Comparison of ENCODE assay signal across 8 cellular contexts in genomic region chr14:74493343-74494261, GRCh38. TPM values are rescaled to one million over a fixed set of nuclear protein-coding genes. Genes with fewer than 3 reads are reported as not detected.
DNase-seq lines count a peak whose midpoint lies in the region; ATAC-seq and TF ChIP-seq lines count a peak whose summit lies in the region.

A gene with protein sequence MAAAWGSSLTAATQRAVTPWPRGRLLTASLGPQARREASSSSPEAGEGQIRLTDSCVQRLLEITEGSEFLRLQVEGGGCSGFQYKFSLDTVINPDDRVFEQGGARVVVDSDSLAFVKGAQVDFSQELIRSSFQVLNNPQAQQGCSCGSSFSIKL (plus strand): TSS chr14:74493765. CDS start chr14:74493775, 10 bp downstream.

- H3K4me3 Mint-ChIP-seq in GM23338 = peak within 1 kb of the TSS; percentile 94
- H3K4me3 Mint-ChIP-seq in naive thymus-derived CD8-positive, alpha-beta T cell = no peak within 1 kb of the TSS

- peak within 1 kb of the TSS; percentile 91 for H3K4me3 ChIP-seq in DOHH2 (ENCODE audit: low read length)
- peak within 1 kb of the TSS; percentile 90 for H3K4me3 ChIP-seq in GM23338
- H3K4me3 ChIP-seq in fibroblast of lung (replicated peaks in 1 of 4; ENCODE audit: control extremely low read depth in 1 of 4, insufficient read depth in 1 of 4, low read depth in 3 of 4, low read length in 4 of 4) = peak within 1 kb of the TSS; percentile 82 to 100 (median 100)

- H3K36me3 ChIP-seq in DOHH2 (ENCODE audit: control insufficient read depth, low read length) (peaks cover 16% of the 10 kb centered on the region), GM23338 (ENCODE audit: insufficient read depth) (0 out of 2 replicates have a peak, but pooled peaks cover 6% of the 10 kb centered on the region), fibroblast of lung (ENCODE audit: control insufficient read depth, insufficient read depth, low read length) (no peaks in the 10 kb centered on the region)

- H3K27ac ChIP-seq in DOHH2 (ENCODE audit: low read depth, low read length) (peak within 1 kb of the TSS; percentile 29; the same call in 1 of the 2 replicates), GM23338 (ENCODE audit: low read depth) (peak within 1 kb of the TSS; percentile 99), fibroblast of lung (ENCODE audit: insufficient read depth, low read length) (peak within 1 kb of the TSS; percentile 91)

- DNase-seq in GM23338 (ENCODE audit: low spot score) (peak; percentile 99), LHCN-M2 (ENCODE audit: low read depth) (peak; percentile 99), RPMI8226 (peak; percentile 97), fibroblast of lung (ENCODE audit: low read depth in 2 of 2) (peak; percentile 99)
- DNase-seq in activated T-helper 1 cell treated with anti-CD3 and anti-CD28 coated beads, Interleukin-2, amount 50 U/mL, for 16 hours (ENCODE audit: low read depth in 1 of 2, low spot score in 1 of 2) = peak; percentile 99
- DNase-seq in naive thymus-derived CD8-positive, alpha-beta T cell = peak; percentile 93 to 99 (median 99)
- peak; percentile 97 to 99 (median 99) for DNase-seq in stimulated activated naive CD4-positive, alpha-beta T cell (lab: John Stamatoyannopoulos, UW)

- peak within 1 kb of the TSS; percentile 92 for H2AFZ ChIP-seq in GM23338
- H2AFZ ChIP-seq in fibroblast of lung (ENCODE audit: low read length) = peak within 1 kb of the TSS; percentile 90

- POLR2A ChIA-PET in naive thymus-derived CD8-positive, alpha-beta T cell (lab: Charles Lee) = interaction anchor here (0.9 to 1.3 kb wide), 5 partner anchors 8 to 270 kb away, joined by 3 to 4 read pairs (median 3); no protein-coding TSS in a partner anchor

- H3K9ac ChIP-seq in fibroblast of lung (ENCODE audit: insufficient read depth, low read length) = peak within 1 kb of the TSS; percentile 95

- no peaks in the 10 kb centered on the region for H3K9me3 Mint-ChIP-seq in GM23338
- no peaks in the 10 kb centered on the region for H3K9me3 Mint-ChIP-seq in naive thymus-derived CD8-positive, alpha-beta T cell

- H3K4me1 ChIP-seq in DOHH2 (ENCODE audit: control insufficient read depth, low read length) (peaks cover 29% of the 10 kb centered on the region), GM23338 (ENCODE audit: insufficient read depth) (peaks cover 21% of the 10 kb centered on the region), fibroblast of lung (ENCODE audit: control insufficient read depth, extremely low read depth, insufficient read depth, low read length) (peaks cover 10% of the 10 kb centered on the region)

- H3K9me2 ChIP-seq in DOHH2 (replicated peaks; ENCODE audit: control insufficient read depth, low read length) = no peaks in the 10 kb centered on the region
- H3K9me2 ChIP-seq in GM23338 (ENCODE audit: insufficient read depth) = no peaks in the 10 kb centered on the region

- peak; percentile 90 for ATAC-seq in GM23338
- ATAC-seq in naive thymus-derived CD8-positive, alpha-beta T cell = peak; percentile 92 to 93

- H3K79me2 ChIP-seq in DOHH2 (ENCODE audit: control insufficient read depth, low read length) (peaks cover 16% of the 10 kb centered on the region), GM23338 (replicated peaks; ENCODE audit: insufficient read depth) (peaks cover 61% of the 10 kb centered on the region), fibroblast of lung (ENCODE audit: control insufficient read depth, insufficient read depth, low read length) (peaks cover 35% of the 10 kb centered on the region)

- H3K9me3 ChIP-seq in DOHH2 (ENCODE audit: control insufficient read depth, insufficient read depth, low read length) = no peaks in the 10 kb centered on the region
- no peaks in the 10 kb centered on the region for H3K9me3 ChIP-seq in fibroblast of lung (ENCODE audit: control insufficient read depth, insufficient read depth, low read depth, low read length)

- H3K27ac Mint-ChIP-seq in GM23338 = peak within 1 kb of the TSS; percentile 95
- H3K27ac Mint-ChIP-seq in naive thymus-derived CD8-positive, alpha-beta T cell = peak within 1 kb of the TSS in 7 of 10 donors; percentile 85 to 96 (median 95)

- no peaks in the 10 kb centered on the region; the same call in 1 of the 2 replicates for H3F3A ChIP-seq in DOHH2 (ENCODE audit: control insufficient read depth, insufficient read depth)
- H3F3A ChIP-seq in GM23338 (replicated peaks; ENCODE audit: low read depth) = peaks cover 7% of the 10 kb centered on the region

- H3K36me3 Mint-ChIP-seq in GM23338 (ENCODE audit: low read depth) = peaks cover 5% of the 10 kb centered on the region; the same call in 2 of the 3 replicates
- peaks cover 0 to 12% (median 0%) of the 10 kb centered on the region in 3 donors for H3K36me3 Mint-ChIP-seq in naive thymus-derived CD8-positive, alpha-beta T cell

- H3K4me2 ChIP-seq in DOHH2 (ENCODE audit: low read length) = peak within 1 kb of the TSS; percentile 94
- peak within 1 kb of the TSS; percentile 98 for H3K4me2 ChIP-seq in GM23338
- peak within 1 kb of the TSS; percentile 97 for H3K4me2 ChIP-seq in fibroblast of lung (ENCODE audit: extremely low read depth, insufficient read depth, low read length)

- H3K27me3 Mint-ChIP-seq in GM23338 (ENCODE audit: insufficient read depth, low read depth, poor library complexity) = peaks cover 6% of the 10 kb centered on the region
- no peaks in the 10 kb centered on the region for H3K27me3 Mint-ChIP-seq in naive thymus-derived CD8-positive, alpha-beta T cell

- TF ChIP-seq CTCF in DOHH2 (IDR thresholded peaks at IDR 0.05; ENCODE audit: low read depth, low read length, poor library complexity, severe bottlenecking) (no peak), GM23338 (conservative IDR thresholded peaks at IDR 0.05; ENCODE audit: low read depth in 2 of 2) (no peak), fibroblast of lung (conservative IDR thresholded peaks at IDR 0.05 in 1 of 2, IDR thresholded peaks at IDR 0.05 in 1 of 2; ENCODE audit: low read depth in 1 of 2, low read length in 2 of 2) (no peak)

- no peaks in the 10 kb centered on the region for H4K20me1 ChIP-seq in DOHH2 (ENCODE audit: control insufficient read depth, insufficient read depth, low read depth, low read length)
- peaks cover 7% of the 10 kb centered on the region; the same call in 1 of the 2 replicates for H4K20me1 ChIP-seq in GM23338 (replicated peaks; ENCODE audit: insufficient read depth)
- peaks cover 3% of the 10 kb centered on the region for H4K20me1 ChIP-seq in fibroblast of lung (ENCODE audit: control insufficient read depth, extremely low read depth, insufficient read depth, low read length)

- peaks cover 7% of the 10 kb centered on the region for H3K27me3 ChIP-seq in DOHH2 (ENCODE audit: control insufficient read depth, low read length)
- H3K27me3 ChIP-seq in GM23338 (ENCODE audit: insufficient read depth) = no peaks in the 10 kb centered on the region
- no peaks in the 10 kb centered on the region for H3K27me3 ChIP-seq in fibroblast of lung (ENCODE audit: control insufficient read depth, insufficient read depth, low read length)

- H3K4me1 Mint-ChIP-seq in GM23338 = peaks cover 18% of the 10 kb centered on the region
- H3K4me1 Mint-ChIP-seq in naive thymus-derived CD8-positive, alpha-beta T cell = peaks cover 10 to 48% (median 29%) of the 10 kb centered on the region in 4 donors

TF ChIP-seq in GM23338, 12 proteins besides CTCF, POLR2A, EP300 and RAD21:
- TF ChIP-seq ZNF114 (CRISPR knock-in tag; IDR thresholded peaks at IDR 0.05) (no peak), POLR2AphosphoS5 (IDR thresholded peaks at IDR 0.05; ENCODE audit: low read depth) (peak; percentile 78), CREB1 (CRISPR knock-in tag; IDR thresholded peaks at IDR 0.05; ENCODE audit: low read depth) (0 out of 2 replicates have a peak, but pooled peaks have one; percentile 15)
- TF ChIP-seq, protein P1, sequence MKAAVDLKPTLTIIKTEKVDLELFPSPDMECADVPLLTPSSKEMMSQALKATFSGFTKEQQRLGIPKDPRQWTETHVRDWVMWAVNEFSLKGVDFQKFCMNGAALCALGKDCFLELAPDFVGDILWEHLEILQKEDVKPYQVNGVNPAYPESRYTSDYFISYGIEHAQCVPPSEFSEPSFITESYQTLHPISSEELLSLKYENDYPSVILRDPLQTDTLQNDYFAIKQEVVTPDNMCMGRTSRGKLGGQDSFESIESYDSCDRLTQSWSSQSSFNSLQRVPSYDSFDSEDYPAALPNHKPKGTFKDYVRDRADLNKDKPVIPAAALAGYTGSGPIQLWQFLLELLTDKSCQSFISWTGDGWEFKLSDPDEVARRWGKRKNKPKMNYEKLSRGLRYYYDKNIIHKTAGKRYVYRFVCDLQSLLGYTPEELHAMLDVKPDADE (IDR thresholded peaks at IDR 0.05) = 0 out of 2 replicates have a peak, but pooled peaks have one; percentile 13

RNA-seq across cellular contexts. Expression of the gene that starts here (rescaled TPM):
- 24.9 and 44.0 TPM in 2 replicates for total RNA-seq in GM23338 (2014; rRNA removed; shearing (Covaris generic))
- polyA plus RNA-seq in GM23338 (2016; fragmentation: Nextera tagmentation; extraction: Ambion mirVana) (156 and 171 TPM in 2 replicates), fibroblast of lung (32.1 and 35.5 TPM in 2 replicates)
- total RNA-seq in LHCN-M2 (2014; rRNA removed) (11.7 and 19.5 TPM in 2 replicates), fibroblast of lung (11.7 and 17.7 TPM in 2 replicates)
- 26.1 TPM for polyA plus RNA-seq in LHCN-M2 (2012)
- polyA plus RNA-seq in fibroblast of lung (2012) = 16.6 and 24.9 TPM in 2 replicates
- polyA minus RNA-seq in fibroblast of lung (ENCODE audit: low replicate concordance) = 1.7 and 3.4 TPM in 2 replicates
- 10 to 100 TPM; 33.3 to 39.5 TPM for total RNA-seq in naive thymus-derived CD8-positive, alpha-beta T cell
- polyA plus RNA-seq in naive thymus-derived CD8-positive, alpha-beta T cell = 10 to 100 TPM; 47.2 to 86.2 (median 65.3) TPM

Comparison
In these comparisons a context has a peak if more than half of its experiments do, and no peak if none do; other contexts are left out.
1. Peak in every context shown above with its lines: DNase-seq, ATAC-seq, H3K4me3 ChIP-seq and H3K27ac ChIP-seq.
2. H3K27ac ChIP-seq: peak in every context shown above with its lines; median percentile 99 in GM23338; 91 in fibroblast of lung; 29 in DOHH2.